8 cellular contexts compared by ENCODE assay signal in genomic region chr14:24442240-24443052, GRCh38. TPM values are rescaled to one million over a fixed set of nuclear protein-coding genes. Genes with fewer than 3 reads are reported as not detected.
DNase-seq lines count a peak whose midpoint lies in the region; ATAC-seq, FAIRE-seq and TF ChIP-seq lines count a peak whose summit lies in the region.

TSS of gene SDR39U1 (minus strand) at chr14:24442776. CDS start at chr14:24442769, 7 bp downstream.

- H3K27me3 ChIP-seq in pancreas (no peaks in the 10 kb centered on the region), tibial artery (no peaks in the 10 kb centered on the region)

- H3K27ac ChIP-seq in pancreas (peak within 1 kb of the TSS; percentile 98 to 99 (median 99)), tibial artery (peak within 1 kb of the TSS; percentile 99)

- FAIRE-seq in pancreas (lab: Jason Lieb, UNC) = peak; percentile 96

- no peak for TF ChIP-seq CTCF in GM12865 (IDR thresholded peaks at IDR 0.05; ENCODE audit: insufficient read depth, low read depth, low read length, missing control alignments)
- TF ChIP-seq CTCF in pancreas (IDR thresholded peaks at IDR 0.05) = no peak
- peak; percentile 6 for TF ChIP-seq CTCF in tibial artery (IDR thresholded peaks at IDR 0.05)

- DNase-seq in GM12865 (ENCODE audit: low read depth) (peak; percentile 99), NCI-H1417 (lab: John Stamatoyannopoulos, UW) (peak; percentile 99 to 100 (median 99)), SW 1271 (lab: John Stamatoyannopoulos, UW) (peak; percentile 96 to 98), Right ventricle myocardium superior (peak; percentile 96), pancreas (peak; percentile 90 to 99 (median 98)), tibial artery (peak; percentile 98 to 99)
- peak; percentile 95 for DNase-seq in activated naive CD8-positive, alpha-beta T cell treated with anti-CD3 and anti-CD28 coated beads, Interleukin-2, amount 50 U/mL, for 16 hours (ENCODE audit: low read depth, low spot score)

- H3K36me3 ChIP-seq in pancreas (peaks cover 0 to 23% (median 10%) of the 10 kb centered on the region in 3 donors), tibial artery (peaks cover 20 to 37% (median 36%) of the 10 kb centered on the region in 3 donors)

- H3K4me3 ChIP-seq in GM12865 (ENCODE audit: low read depth, low read length) = peak within 1 kb of the TSS; percentile 77
- peak within 1 kb of the TSS; percentile 48 to 69 (median 60) for H3K4me3 ChIP-seq in pancreas
- peak within 1 kb of the TSS; percentile 69 to 90 for H3K4me3 ChIP-seq in tibial artery

- H3K9me3 ChIP-seq in pancreas (no peaks in the 10 kb centered on the region), tibial artery (no peaks in the 10 kb centered on the region)

- ATAC-seq in HG02759 (IDR thresholded peaks at IDR 0.05; ENCODE audit: unreplicated experiment) = peak; percentile 92
- peak; percentile 94 for ATAC-seq in Right ventricle myocardium superior (ENCODE audit: poor library complexity)
- peak; percentile 91 to 96 (median 92) for ATAC-seq in pancreas

- H3K4me1 ChIP-seq in pancreas (peaks cover 0 to 22% (median 4%) of the 10 kb centered on the region in 3 donors), tibial artery (peaks cover 0 to 22% (median 17%) of the 10 kb centered on the region in 4 donors)

- intact Hi-C loops in Right ventricle myocardium superior (cut with DNase I) = no loop called here
- intact Hi-C loops in pancreas (cut with DNase I) = no loop called here
- intact Hi-C loops in tibial artery (cut with DNase I; ENCODE audit: low total_unique reads) = no loop called here

- WGBS in pancreas, 2 donors = 0 to 1% methylated on average over 51 to 52 of the region's 52 CpGs

RNA-seq across cellular contexts. Expression of gene SDR39U1, which starts in this region (rescaled TPM):
- total RNA-seq in Right ventricle myocardium superior = 84.7 TPM
- 10 to 100 TPM; 22.0 to 33.8 (median 28.9) TPM for total RNA-seq in pancreas
- polyA plus RNA-seq in pancreas = 100 to 1,000 TPM in 1 of 2 donors, 10 to 100 TPM in 1; 86.1 to 124 TPM

Comparison
In these comparisons a context has a peak if more than half of its experiments do, and no peak if none do; other contexts are left out.
1. Peak in every context shown above with its lines: DNase-seq, ATAC-seq, H3K4me3 ChIP-seq and H3K27ac ChIP-seq.
2. CTCF ChIP-seq: peak in tibial artery (2 of 2); none in GM12865 (single experiment) and pancreas (0 of 4).